In genomic region chr13:26052136-26052736, GRCh38 we compare ENCODE assay signal across 12 cellular contexts. TPM values are rescaled to one million over a fixed set of nuclear protein-coding genes. Genes with fewer than 3 reads are reported as not detected.
DNase-seq lines count a peak whose midpoint lies in the region; ATAC-seq, FAIRE-seq and TF ChIP-seq lines count a peak whose summit lies in the region.
"Had no signal": no experiment of that assay in that cellular context is flagged by ENCODE, and none has a peak within 500 bp of the region (broad histone marks: within the 10 kb centered on the region; RNA-seq: fewer than 3 reads in every experiment).

No MANE protein-coding gene starts in this region.

- intact Hi-C loops in kidney (cut with DNase I): no loop called here

- no peak for DNase-seq in T-helper 2 cell treated with Interferon-gamma antibody and Interleukin-4, amounts not matched to agents 5 μg/mL and 100 μg/mL, for 36 hours (ENCODE audit: low spot score)
- DNase-seq in T-helper 2 cell (no peak), kidney (no peak), substantia nigra (lab: John Stamatoyannopoulos, UW) (no peak), AG08396 (ENCODE audit: low spot score) (no peak)
- DNase-seq: Caco-2, OCI-M1 had no signal

- no peaks in the 10 kb centered on the region for H3K36me3 Mint-ChIP-seq in T-helper 2 cell treated with Interferon-gamma antibody and Interleukin-4, amounts not matched to agents 5 μg/mL and 100 μg/mL, for 36 hours (ENCODE audit: low read depth)
- H3K36me3 Mint-ChIP-seq in activated T-helper 17 cell treated with anti-CD3 and anti-CD28 coated beads, Interleukin-2, amount 50 U/mL, for 72 hours (ENCODE audit: low read depth): no peaks in the 10 kb centered on the region

- H3K27ac Mint-ChIP-seq in T-helper 2 cell treated with Interferon-gamma antibody and Interleukin-4, amounts not matched to agents 5 μg/mL and 100 μg/mL, for 36 hours: no peak overlapping the region
- H3K27ac Mint-ChIP-seq in activated T-helper 17 cell treated with anti-CD3 and anti-CD28 coated beads, Interleukin-2, amount 50 U/mL, for 72 hours: no peak overlapping the region
- H3K27ac Mint-ChIP-seq: dendritic cell treated with granulocyte-macrophage colony-stimulating factor and Interleukin-4, amounts not matched to agents 40 ng/mL and 50 ng/mL, for 4 days had no signal

- H3K4me1 ChIP-seq in kidney (ENCODE audit: control insufficient read depth in 1 of 2, insufficient read depth in 1 of 2, low read depth in 1 of 2, low read length in 2 of 2): no peaks in the 10 kb centered on the region
- H3K4me1 ChIP-seq: Caco-2 had no signal

- H3K27ac ChIP-seq in kidney (ENCODE audit: low read depth in 2 of 2, low read length in 2 of 2) (no peak overlapping the region), substantia nigra (ENCODE audit: low read depth, low read length, poor library complexity, severe bottlenecking) (peak overlapping the region; percentile 40)

- peaks cover 19% of the 10 kb centered on the region for H3K4me1 Mint-ChIP-seq in T-helper 2 cell treated with Interferon-gamma antibody and Interleukin-4, amounts not matched to agents 5 μg/mL and 100 μg/mL, for 36 hours (ENCODE audit: low read depth)
- peaks cover 10% of the 10 kb centered on the region for H3K4me1 Mint-ChIP-seq in activated T-helper 17 cell treated with anti-CD3 and anti-CD28 coated beads, Interleukin-2, amount 50 U/mL, for 72 hours

- H3K27me3 Mint-ChIP-seq in T-helper 2 cell treated with Interferon-gamma antibody and Interleukin-4, amounts not matched to agents 5 μg/mL and 100 μg/mL, for 36 hours (ENCODE audit: low read depth): peaks cover 83% of the 10 kb centered on the region
- H3K27me3 Mint-ChIP-seq in activated T-helper 17 cell treated with anti-CD3 and anti-CD28 coated beads, Interleukin-2, amount 50 U/mL, for 72 hours: peaks cover 19% of the 10 kb centered on the region

- H3K4me3 ChIP-seq in kidney (ENCODE audit: low read length in 2 of 2): peak overlapping the region; percentile 3 to 50
- H3K4me3 ChIP-seq: HAP-1 had no signal

- no peak overlapping the region for H3K9ac ChIP-seq in kidney (ENCODE audit: low read length in 2 of 2)

- H3K9me3 ChIP-seq in kidney (ENCODE audit: control insufficient read depth in 1 of 2, low read length in 2 of 2): no peaks in the 10 kb centered on the region
- H3K9me3 ChIP-seq: Caco-2, HAP-1 had no signal

- FAIRE-seq in kidney (lab: Jason Lieb, UNC): no peak

- no peaks in the 10 kb centered on the region for H3K36me3 ChIP-seq in kidney (ENCODE audit: control insufficient read depth in 1 of 2, insufficient read depth in 2 of 2, low read length in 2 of 2)
- H3K36me3 ChIP-seq: HAP-1 had no signal

- no peaks in the 10 kb centered on the region for H3K9me3 Mint-ChIP-seq in T-helper 2 cell treated with Interferon-gamma antibody and Interleukin-4, amounts not matched to agents 5 μg/mL and 100 μg/mL, for 36 hours
- no peaks in the 10 kb centered on the region for H3K9me3 Mint-ChIP-seq in activated T-helper 17 cell treated with anti-CD3 and anti-CD28 coated beads, Interleukin-2, amount 50 U/mL, for 72 hours
- H3K9me3 Mint-ChIP-seq: dendritic cell treated with granulocyte-macrophage colony-stimulating factor and Interleukin-4, amounts not matched to agents 40 ng/mL and 50 ng/mL, for 4 days had no signal

- TF ChIP-seq CTCF in kidney (IDR thresholded peaks at IDR 0.05; ENCODE audit: borderline replicate concordance, extremely low read depth, insufficient read depth): no peak

- H3K4me3 Mint-ChIP-seq in T-helper 2 cell treated with Interferon-gamma antibody and Interleukin-4, amounts not matched to agents 5 μg/mL and 100 μg/mL, for 36 hours: peak overlapping the region; percentile 72
- peak overlapping the region; percentile 61 for H3K4me3 Mint-ChIP-seq in activated T-helper 17 cell treated with anti-CD3 and anti-CD28 coated beads, Interleukin-2, amount 50 U/mL, for 72 hours

- no peak for ATAC-seq in activated T-helper 17 cell treated with anti-CD3 and anti-CD28 coated beads, Interleukin-2, amount 50 U/mL, for 72 hours (replicated peaks)
- ATAC-seq in GM21447 (IDR thresholded peaks at IDR 0.05; ENCODE audit: unreplicated experiment) (no peak), GM18511 (IDR thresholded peaks at IDR 0.05; ENCODE audit: unreplicated experiment) (no peak)

RNA-seq across cellular contexts. Expression of gene SHISA2, which starts 0.4 kb away (rescaled TPM):
- under 1 TPM; 0.13 to 0.30 TPM for total RNA-seq in activated T-helper 17 cell treated with anti-CD3 and anti-CD28 coated beads, Interleukin-2, amount 50 U/mL, for 72 hours
- 3.7 TPM for total RNA-seq in kidney
- polyA plus RNA-seq in kidney (ENCODE audit: insufficient read depth, low read depth, low replicate concordance): 3.4 TPM
- total RNA-seq: Caco-2 had no signal
